In genomic region chr18:54852780-54853675, GRCh38 we compare ENCODE assay signal across 16 cellular contexts. TPM values are rescaled to one million over a fixed set of nuclear protein-coding genes. Genes with fewer than 3 reads are reported as not detected.
DNase-seq lines count a peak whose midpoint lies in the region; ATAC-seq and TF ChIP-seq lines count a peak whose summit lies in the region.
"Had no signal": no experiment of that assay in that cellular context is flagged by ENCODE, and none has a peak within 500 bp of the region (broad histone marks: within the 10 kb centered on the region; RNA-seq: fewer than 3 reads in every experiment).

No MANE protein-coding gene starts in this region.

- H3K4me3 ChIP-seq in fibroblast of villous mesenchyme (ENCODE audit: low read depth, low read length): no peak overlapping the region

- H3K9me3 ChIP-seq in T-helper 17 cell (ENCODE audit: control insufficient read depth, low read length, poor library complexity, severe bottlenecking): no peaks in the 10 kb centered on the region

- H3K9me3 Mint-ChIP-seq in WTC11: peaks cover 7% of the 10 kb centered on the region; the same call in 1 of the 2 replicates
- H3K9me3 Mint-ChIP-seq: memory B cell had no signal

- H3K27ac Mint-ChIP-seq in T-helper 17 cell (no peak overlapping the region), WTC11 (no peak overlapping the region)
- H3K27ac Mint-ChIP-seq: activated naive CD8-positive, alpha-beta T cell; CD4-positive, CD25-positive, alpha-beta regulatory T cell; memory B cell had no signal

- ATAC-seq in T-helper 17 cell (no peak), WTC11 (no peak)
- ATAC-seq: PC-3 had no signal

- CTCF ChIA-PET in WTC11 (lab: Charles Lee): no interaction called here

- H3K4me1 Mint-ChIP-seq in T-helper 17 cell: peaks cover 13% of the 10 kb centered on the region
- no peaks in the 10 kb centered on the region for H3K4me1 Mint-ChIP-seq in WTC11
- H3K4me1 Mint-ChIP-seq: CD4-positive, CD25-positive, alpha-beta regulatory T cell had no signal

- H3K4me3 Mint-ChIP-seq in T-helper 17 cell: peak overlapping the region; percentile 52
- no peak overlapping the region for H3K4me3 Mint-ChIP-seq in WTC11
- H3K4me3 Mint-ChIP-seq: activated naive CD8-positive, alpha-beta T cell; CD4-positive, CD25-positive, alpha-beta regulatory T cell; memory B cell had no signal

- DNase-seq in CMK (ENCODE audit: low read depth): peak; percentile 65
- DNase-seq in KG1 (lab: John Stamatoyannopoulos, UW): peak; percentile 71
- no peak for DNase-seq in T-helper 17 cell
- DNase-seq in fibroblast of villous mesenchyme (ENCODE audit: low read depth): peak; percentile 51
- no peak for DNase-seq in NCI-H524 treated with DMSO at 0.1 percent for 48 hours (lab: John Stamatoyannopoulos, UW)
- no peak for DNase-seq in GM19238 (ENCODE audit: insufficient read length, low spot score)
- no peak for DNase-seq in WTC11 (ENCODE audit: low spot score)
- DNase-seq: CD4-positive, CD25-positive, alpha-beta regulatory T cell; cortex of kidney; H7; NCI-H1048; nucleus accumbens; PC-3; small intestine had no signal

- POLR2A ChIA-PET in WTC11 (lab: Charles Lee): no interaction called here

- H3K36me3 Mint-ChIP-seq in T-helper 17 cell (ENCODE audit: low read depth): no peaks in the 10 kb centered on the region
- H3K36me3 Mint-ChIP-seq in WTC11: no peaks in the 10 kb centered on the region; the same call in 1 of the 2 replicates
- H3K36me3 Mint-ChIP-seq: activated naive CD8-positive, alpha-beta T cell; CD4-positive, CD25-positive, alpha-beta regulatory T cell; memory B cell had no signal

- H3K27me3 Mint-ChIP-seq in T-helper 17 cell: no peaks in the 10 kb centered on the region
- no peaks in the 10 kb centered on the region for H3K27me3 Mint-ChIP-seq in WTC11 (ENCODE audit: low read depth)
- H3K27me3 Mint-ChIP-seq: CD4-positive, CD25-positive, alpha-beta regulatory T cell had no signal

- TF ChIP-seq CTCF in fibroblast of villous mesenchyme (IDR thresholded peaks at IDR 0.05; ENCODE audit: insufficient read depth, low read depth, low read length): no peak
- TF ChIP-seq CTCF in WTC11 (IDR thresholded peaks at IDR 0.05): no peak

TF ChIP-seq in WTC11, 78 proteins besides CTCF, POLR2A, EP300 and RAD21:
- TF ChIP-seq TP53 (CRISPR knock-in tag; IDR thresholded peaks at IDR 0.05) (no peak), MXD4 (CRISPR knock-in tag; IDR thresholded peaks at IDR 0.05; ENCODE audit: borderline replicate concordance) (no peak)
TF ChIP-seq in WTC11: peak in this region for 0.

RNA-seq across cellular contexts. Expression of gene RAB27B, which starts 24.8 kb away (rescaled TPM):
- total RNA-seq in T-helper 17 cell (10 to 100 TPM in 1 of 2 donors, 1 to 10 TPM in 1; 3.5 to 30.6 TPM), fibroblast of villous mesenchyme (3.9 and 6.5 TPM in 2 replicates), WTC11 (2021) (0.30 to 0.87 TPM (median 0.80 TPM) in 3 replicates)
- total RNA-seq: H7 had no signal

Comparison
In these comparisons a context has a peak if more than half of its experiments do, and no peak if none do; other contexts are left out.
1. DNase-seq: peak in CMK (single experiment), KG1 (single experiment) and fibroblast of villous mesenchyme (single experiment); none in T-helper 17 cell (0 of 3), NCI-H524 treated with DMSO at 0.1 percent for 48 hours (single experiment), GM19238 (single experiment) and WTC11 (single experiment).